8 cellular contexts compared by ENCODE assay signal in the genomic region with DNA sequence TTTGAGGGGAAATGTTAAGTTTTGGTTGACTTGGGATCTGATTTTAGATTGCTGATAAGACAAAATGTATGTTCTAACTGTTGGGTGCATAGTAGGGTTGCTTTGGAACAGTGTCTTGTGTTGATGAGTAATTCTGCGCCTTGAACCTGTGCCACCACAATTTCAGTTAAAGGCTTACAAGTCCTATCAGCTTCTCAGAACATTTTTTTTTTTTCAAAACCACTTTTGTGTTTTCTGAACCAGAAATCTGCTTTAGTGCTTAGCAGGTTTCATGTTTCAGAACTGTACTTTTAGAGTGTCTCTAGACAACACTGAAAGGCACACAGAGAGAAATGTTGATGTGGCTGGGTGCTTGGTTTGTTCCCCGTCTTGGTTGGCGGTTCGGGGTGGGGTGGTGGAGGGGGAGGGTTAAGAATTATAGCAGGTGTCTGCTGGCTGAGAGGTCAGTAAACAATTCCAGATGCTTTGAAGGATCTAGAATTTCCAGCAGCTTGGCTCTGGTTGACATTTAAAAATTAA.
A peak's percentile ranks its signal among the peaks of the same experiment; 100 is the strongest.
DNase-seq lines count a peak whose midpoint lies in the region; ATAC-seq and TF ChIP-seq lines count a peak whose summit lies in the region.

No MANE protein-coding gene starts in this region.

- H3K9ac ChIP-seq in GM23248 = no peak overlapping the region

- H3K27ac ChIP-seq in GM23248 = no peak overlapping the region

- H3K4me1 Mint-ChIP-seq in activated naive CD8-positive, alpha-beta T cell treated with anti-CD3 and anti-CD28 coated beads, Interleukin-2, amount 50 U/mL, for 24 hours = peaks cover 32% of the 10 kb centered on the region

- H3K36me3 Mint-ChIP-seq in activated naive CD8-positive, alpha-beta T cell treated with anti-CD3 and anti-CD28 coated beads, Interleukin-2, amount 50 U/mL, for 24 hours (ENCODE audit: low read depth) = no peaks in the 10 kb centered on the region

- H3K79me2 ChIP-seq in GM23248 (ENCODE audit: insufficient read depth) = no peaks in the 10 kb centered on the region

- H4K20me1 ChIP-seq in GM23248 (ENCODE audit: insufficient read depth) = no peaks in the 10 kb centered on the region

- peaks cover 2% of the 10 kb centered on the region for H3K27me3 Mint-ChIP-seq in activated naive CD8-positive, alpha-beta T cell treated with anti-CD3 and anti-CD28 coated beads, Interleukin-2, amount 50 U/mL, for 24 hours

- no peaks in the 10 kb centered on the region for H3K27me3 ChIP-seq in GM23248 (replicated peaks; ENCODE audit: insufficient read depth)

- no peak overlapping the region for H3K4me2 ChIP-seq in GM23248 (ENCODE audit: unreplicated experiment)

- in situ Hi-C loops in GM23248 (cut with MboI) = no loop called here

- WGBS in GM23248 (ENCODE audit: low coverage in 1 of 2, low lambda C conversion rate in 2 of 2, missing lambda C conversion rate in 2 of 2), 2 experiments = 66 to 71% methylated on average over 4 of the region's 4 CpGs

- H3F3A ChIP-seq in GM23248 (ENCODE audit: insufficient read depth) = peaks cover 6% of the 10 kb centered on the region; the same call in 1 of the 2 replicates

- H2AFZ ChIP-seq in GM23248 = no peak overlapping the region

- no peak overlapping the region for H3K4me3 ChIP-seq in GM23248

- no peak for TF ChIP-seq POLR2A in GM18505 (IDR thresholded peaks at IDR 0.05; ENCODE audit: borderline replicate concordance, extremely low read depth, insufficient read depth, insufficient read length)

- no peaks in the 10 kb centered on the region for H3K9me2 ChIP-seq in GM23248 (ENCODE audit: insufficient read depth)

- peaks cover 9% of the 10 kb centered on the region; the same call in 1 of the 2 replicates for H3K4me1 ChIP-seq in GM23248 (ENCODE audit: insufficient read depth)

- peak; percentile 95 for ATAC-seq in GM18505 (IDR thresholded peaks at IDR 0.05; ENCODE audit: unreplicated experiment)
- ATAC-seq in HG02571 (IDR thresholded peaks at IDR 0.05; ENCODE audit: unreplicated experiment) = peak; percentile 96
- ATAC-seq in activated naive CD8-positive, alpha-beta T cell treated with anti-CD3 and anti-CD28 coated beads, Interleukin-2, amount 50 U/mL, for 24 hours = peak; percentile 88
- no peak for ATAC-seq in omental fat pad (ENCODE audit: low FRiP score)

- DNase-seq in NCI-H1417 treated with DMSO at 0.1 percent for 48 hours (lab: John Stamatoyannopoulos, UW) (peak; percentile 10), omental fat pad (ENCODE audit: low spot score) (no peak), GM23248 (no peak), NCI-H1436 treated with DMSO at 0.1 percent for 48 hours (lab: John Stamatoyannopoulos, UW) (no peak), COLO829 (ENCODE audit: low spot score) (no peak)
- DNase-seq in activated naive CD8-positive, alpha-beta T cell treated with anti-CD3 and anti-CD28 coated beads, Interleukin-2, amount 50 U/mL, for 24 hours = peak; percentile 16

- H3K27ac Mint-ChIP-seq in activated naive CD8-positive, alpha-beta T cell treated with anti-CD3 and anti-CD28 coated beads, Interleukin-2, amount 50 U/mL, for 24 hours = no peak overlapping the region

- no peaks in the 10 kb centered on the region for H3K36me3 ChIP-seq in GM23248 (ENCODE audit: low read depth)

- no peak overlapping the region for H3K4me3 Mint-ChIP-seq in activated naive CD8-positive, alpha-beta T cell treated with anti-CD3 and anti-CD28 coated beads, Interleukin-2, amount 50 U/mL, for 24 hours

- no peak for TF ChIP-seq CTCF in omental fat pad (IDR thresholded peaks at IDR 0.05)

- no peaks in the 10 kb centered on the region for H3K9me3 ChIP-seq in GM23248 (ENCODE audit: low read depth)

- H3K9me3 Mint-ChIP-seq in activated naive CD8-positive, alpha-beta T cell treated with anti-CD3 and anti-CD28 coated beads, Interleukin-2, amount 50 U/mL, for 24 hours = no peaks in the 10 kb centered on the region

Comparison
In these comparisons a context has a peak if more than half of its experiments do, and no peak if none do; other contexts are left out.
1. DNase-seq: peak in NCI-H1417 treated with DMSO at 0.1 percent for 48 hours (single experiment) and activated naive CD8-positive, alpha-beta T cell treated with anti-CD3 and anti-CD28 coated beads, Interleukin-2, amount 50 U/mL, for 24 hours (single experiment); none in omental fat pad (single experiment), GM23248 (single experiment), NCI-H1436 treated with DMSO at 0.1 percent for 48 hours (single experiment) and COLO829 (single experiment).